In genomic region chr17:49365667-49366066, GRCh38 we compare ENCODE assay signal across 8 cellular contexts. TPM values are rescaled to one million over a fixed set of nuclear protein-coding genes. Genes with fewer than 3 reads are reported as not detected.
DNase-seq lines count a peak whose midpoint lies in the region; ATAC-seq and TF ChIP-seq lines count a peak whose summit lies in the region.

No MANE protein-coding gene starts in this region.

- POLR2A ChIA-PET in CD8-positive, alpha-beta memory T cell (lab: Charles Lee): interaction anchor here (0.6 to 1.5 kb wide), 2 partner anchors 23 to 48 kb away, joined by 3 to 4 read pairs; no protein-coding TSS in a partner anchor

- peaks cover 0 to 24% (median 1%) of the 10 kb centered on the region in 3 donors for H3K36me3 Mint-ChIP-seq in CD8-positive, alpha-beta memory T cell
- H3K36me3 Mint-ChIP-seq in HFFc6 (ENCODE audit: low read depth) (peaks cover 4% of the 10 kb centered on the region; the same call in 1 of the 2 replicates), type B pancreatic cell (no peaks in the 10 kb centered on the region)
- H3K36me3 Mint-ChIP-seq in T-helper 2 cell treated with Interferon-gamma antibody and Interleukin-4, amounts not matched to agents 5 μg/mL and 100 μg/mL, for 36 hours (ENCODE audit: low read depth): peaks cover 4% of the 10 kb centered on the region

- ATAC-seq in HG03571 (IDR thresholded peaks at IDR 0.05; ENCODE audit: unreplicated experiment): no peak

- peak overlapping the region in 6 of 7 donors; percentile 11 to 83 (median 50) for H3K4me3 Mint-ChIP-seq in CD8-positive, alpha-beta memory T cell
- H3K4me3 Mint-ChIP-seq in HFFc6 (no peak overlapping the region), type B pancreatic cell (no peak overlapping the region)
- no peak overlapping the region for H3K4me3 Mint-ChIP-seq in T-helper 2 cell treated with Interferon-gamma antibody and Interleukin-4, amounts not matched to agents 5 μg/mL and 100 μg/mL, for 36 hours

- peak in 4 of 5 donors; percentile 19 to 62 (median 44) for DNase-seq in CD8-positive, alpha-beta memory T cell
- peak; percentile 30 for DNase-seq in HFFc6
- peak; percentile 59 for DNase-seq in SW480 (ENCODE audit: low spot score)
- DNase-seq in fibroblast of the aortic adventitia (ENCODE audit: low read depth): no peak
- no peak for DNase-seq in type B pancreatic cell (ENCODE audit: extremely low spot score, unreplicated experiment)
- no peak for DNase-seq in GOT3 (lab: John Stamatoyannopoulos, UW)
- DNase-seq in T-helper 2 cell treated with Interferon-gamma antibody and Interleukin-4, amounts not matched to agents 5 μg/mL and 100 μg/mL, for 36 hours (ENCODE audit: low spot score): no peak

- H3K9me3 Mint-ChIP-seq in CD8-positive, alpha-beta memory T cell: no peaks in the 10 kb centered on the region
- H3K9me3 Mint-ChIP-seq in HFFc6: no peaks in the 10 kb centered on the region
- H3K9me3 Mint-ChIP-seq in type B pancreatic cell: no peaks in the 10 kb centered on the region
- H3K9me3 Mint-ChIP-seq in T-helper 2 cell treated with Interferon-gamma antibody and Interleukin-4, amounts not matched to agents 5 μg/mL and 100 μg/mL, for 36 hours: no peaks in the 10 kb centered on the region

- peaks cover 19% of the 10 kb centered on the region for H3K4me1 ChIP-seq in CD8-positive, alpha-beta memory T cell (ENCODE audit: insufficient read depth, low read length)

- H3K36me3 ChIP-seq in CD8-positive, alpha-beta memory T cell (ENCODE audit: insufficient read depth, low read length): no peaks in the 10 kb centered on the region

- CTCF ChIA-PET in CD8-positive, alpha-beta memory T cell (lab: Charles Lee): interaction anchor here (0.6 to 6.8 kb wide), 8 partner anchors 14 to 49 kb away, joined by 3 to 90 read pairs (median 3); no protein-coding TSS in a partner anchor

- H3K27me3 ChIP-seq in CD8-positive, alpha-beta memory T cell (ENCODE audit: insufficient read depth, low read length, poor library complexity, severe bottlenecking): no peaks in the 10 kb centered on the region

- H3K27me3 Mint-ChIP-seq in CD8-positive, alpha-beta memory T cell: peaks cover 0 to 2% of the 10 kb centered on the region in 2 donors
- H3K27me3 Mint-ChIP-seq in HFFc6 (ENCODE audit: insufficient read depth) (peaks cover 3% of the 10 kb centered on the region; the same call in 1 of the 2 replicates), type B pancreatic cell (no peaks in the 10 kb centered on the region)
- peaks cover 6% of the 10 kb centered on the region for H3K27me3 Mint-ChIP-seq in T-helper 2 cell treated with Interferon-gamma antibody and Interleukin-4, amounts not matched to agents 5 μg/mL and 100 μg/mL, for 36 hours (ENCODE audit: low read depth)

- H3K27ac Mint-ChIP-seq in CD8-positive, alpha-beta memory T cell: peak overlapping the region in 6 of 8 donors; percentile 62 to 92 (median 78)
- H3K27ac Mint-ChIP-seq in HFFc6: no peak overlapping the region
- peak overlapping the region; percentile 37 for H3K27ac Mint-ChIP-seq in type B pancreatic cell
- H3K27ac Mint-ChIP-seq in T-helper 2 cell treated with Interferon-gamma antibody and Interleukin-4, amounts not matched to agents 5 μg/mL and 100 μg/mL, for 36 hours: no peak overlapping the region

- H3K27ac ChIP-seq in CD8-positive, alpha-beta memory T cell (ENCODE audit: low read depth, low read length): no peak overlapping the region

- H3K4me1 Mint-ChIP-seq in CD8-positive, alpha-beta memory T cell: peaks cover 35 to 46% (median 42%) of the 10 kb centered on the region in 3 donors
- H3K4me1 Mint-ChIP-seq in HFFc6 (ENCODE audit: low read depth) (peaks cover 10% of the 10 kb centered on the region), type B pancreatic cell (ENCODE audit: unreplicated experiment) (peaks cover 12% of the 10 kb centered on the region)
- peaks cover 18% of the 10 kb centered on the region for H3K4me1 Mint-ChIP-seq in T-helper 2 cell treated with Interferon-gamma antibody and Interleukin-4, amounts not matched to agents 5 μg/mL and 100 μg/mL, for 36 hours (ENCODE audit: low read depth)

- peak; percentile 36; the same call in 1 of the 2 replicates for TF ChIP-seq CTCF in HFFc6 (IDR thresholded peaks at IDR 0.05)
- TF ChIP-seq CTCF in fibroblast of the aortic adventitia (IDR thresholded peaks at IDR 0.05; ENCODE audit: insufficient read depth, low read length): peak; percentile 10
- TF ChIP-seq CTCF in type B pancreatic cell (conservative IDR thresholded peaks at IDR 0.05): peak; percentile 41

- H3K9me3 ChIP-seq in CD8-positive, alpha-beta memory T cell (ENCODE audit: low read length): no peaks in the 10 kb centered on the region

- H3K4me3 ChIP-seq in CD8-positive, alpha-beta memory T cell (ENCODE audit: low read length): no peak overlapping the region
- no peak overlapping the region for H3K4me3 ChIP-seq in fibroblast of the aortic adventitia (ENCODE audit: low read depth, low read length)

RNA-seq across cellular contexts. Expression of gene ZNF652, which starts 3.6 kb away (rescaled TPM):
- 10 to 100 TPM; 11.5 to 11.9 TPM for total RNA-seq in CD8-positive, alpha-beta memory T cell
- 27.7 TPM for polyA plus RNA-seq in CD8-positive, alpha-beta memory T cell
- total RNA-seq in HFFc6 (2021; fragmentation: NEBNext Ultra II Directional; extraction: Animal tissue kit (Norgen Biotek cat#: 25700)): 10 to 100 TPM; 12.0 to 15.5 (median 12.7) TPM
- 25.6 and 27.7 TPM in 2 replicates for total RNA-seq in fibroblast of the aortic adventitia (ENCODE audit: low replicate concordance)
- 39.6 and 42.3 TPM in 2 replicates for total RNA-seq in type B pancreatic cell (ENCODE audit: low replicate concordance)

RNA-seq across cellular contexts. Expression of gene PHB1, which starts 49.0 kb away (rescaled TPM):
- total RNA-seq in CD8-positive, alpha-beta memory T cell: 100 to 1,000 TPM; 440 to 450 TPM
- polyA plus RNA-seq in CD8-positive, alpha-beta memory T cell: 164 TPM
- 100 to 1,000 TPM; 235 to 284 (median 262) TPM for total RNA-seq in HFFc6 (2021; fragmentation: NEBNext Ultra II Directional; extraction: Animal tissue kit (Norgen Biotek cat#: 25700))
- 48.3 and 103 TPM in 2 replicates for total RNA-seq in fibroblast of the aortic adventitia (ENCODE audit: low replicate concordance)
- 231 and 270 TPM in 2 replicates for total RNA-seq in type B pancreatic cell (ENCODE audit: low replicate concordance)

Comparison
In these comparisons a context has a peak if more than half of its experiments do, and no peak if none do; other contexts are left out.
1. DNase-seq: peak in CD8-positive, alpha-beta memory T cell (4 of 5), HFFc6 (single experiment) and SW480 (single experiment); none in fibroblast of the aortic adventitia (single experiment), type B pancreatic cell (single experiment), GOT3 (single experiment) and T-helper 2 cell treated with Interferon-gamma antibody and Interleukin-4, amounts not matched to agents 5 μg/mL and 100 μg/mL, for 36 hours (single experiment).
2. H3K27ac Mint-ChIP-seq: peak in CD8-positive, alpha-beta memory T cell (6 of 8) and type B pancreatic cell (single experiment); none in HFFc6 (single experiment) and T-helper 2 cell treated with Interferon-gamma antibody and Interleukin-4, amounts not matched to agents 5 μg/mL and 100 μg/mL, for 36 hours (single experiment).
3. H3K4me3 Mint-ChIP-seq: peak in CD8-positive, alpha-beta memory T cell (6 of 7); none in HFFc6 (single experiment), type B pancreatic cell (single experiment) and T-helper 2 cell treated with Interferon-gamma antibody and Interleukin-4, amounts not matched to agents 5 μg/mL and 100 μg/mL, for 36 hours (single experiment).
4. Peak in every context shown above with its lines, with median percentiles within 50 percentile points of each other: CTCF ChIP-seq.